Comparison of ENCODE assay signal across 8 cellular contexts in genomic region chr11:88231894-88232482, GRCh38. TPM values are rescaled to one million over a fixed set of nuclear protein-coding genes. Genes with fewer than 3 reads are reported as not detected.
DNase-seq lines count a peak whose midpoint lies in the region; ATAC-seq and TF ChIP-seq lines count a peak whose summit lies in the region.

No MANE protein-coding gene starts in this region.

- H3K79me2 ChIP-seq in HCT116 (ENCODE audit: insufficient read depth, low read length), result no peaks in the 10 kb centered on the region

- H3K9ac ChIP-seq in HCT116 (ENCODE audit: low read length), result no peak overlapping the region

- H4K20me1 ChIP-seq in HCT116 (ENCODE audit: insufficient read depth), result no peaks in the 10 kb centered on the region

- RAD21 ChIA-PET in HCT116 (lab: Charles Lee; ENCODE audit: low non-redundant PET in 1 of 2, low total read pairs in 2 of 2, uncharacterized antibody in 2 of 2, unreplicated experiment in 2 of 2), result no interaction called here

- H3K4me3 ChIP-seq in GM12864 (ENCODE audit: low read depth, low read length) (no peak overlapping the region), HCT116 (replicated peaks in 1 of 2; ENCODE audit: low read depth in 1 of 2, low read length in 2 of 2) (no peak overlapping the region), thoracic aorta (no peak overlapping the region)

- no peaks in the 10 kb centered on the region for H3K27me3 Mint-ChIP-seq in activated naive CD8-positive, alpha-beta T cell treated with anti-CD3 and anti-CD28 coated beads for 36 hours

- H3K4me1 Mint-ChIP-seq in activated naive CD8-positive, alpha-beta T cell treated with anti-CD3 and anti-CD28 coated beads for 36 hours, result peaks cover 2% of the 10 kb centered on the region

- H3K27me3 ChIP-seq in HCT116 (ENCODE audit: insufficient read depth, low read length), result no peaks in the 10 kb centered on the region
- no peaks in the 10 kb centered on the region for H3K27me3 ChIP-seq in thoracic aorta (replicated peaks; ENCODE audit: insufficient read depth)

- POLR2A ChIA-PET in HCT116 (lab: Charles Lee), result interaction anchor here (0.5 kb wide), 1 partner anchor 105 kb away, joined by 3 read pairs; the partner anchor contains the start of gene CTSC

- BruUV-seq in HCT116 (replicated peaks; lab: Mats Ljungman, UMichigan), result no TSS peak

- CTCF ChIA-PET in HCT116 (lab: Charles Lee), result no interaction called here

- H3K9me3 ChIP-seq in HCT116 (ENCODE audit: control insufficient read depth in 1 of 2, insufficient read depth in 1 of 2, low read depth in 1 of 2, low read length in 2 of 2) (no peaks in the 10 kb centered on the region), thoracic aorta (peaks cover 6% of the 10 kb centered on the region)

- H3K36me3 ChIP-seq in HCT116 (ENCODE audit: control insufficient read depth in 1 of 2, insufficient read depth in 2 of 2, low read length in 2 of 2) (no peaks in the 10 kb centered on the region), thoracic aorta (no peaks in the 10 kb centered on the region)

- no peak overlapping the region for H3K4me2 ChIP-seq in HCT116 (ENCODE audit: low read length)

- peak; percentile 64 for DNase-seq in AG08395 (ENCODE audit: low spot score)
- DNase-seq in GM12864 (ENCODE audit: low read depth), result peak; percentile 4
- no peak for DNase-seq in HCT116 (ENCODE audit: low read depth, low spot score)
- DNase-seq in M059J (ENCODE audit: low read depth), result peak; percentile 45
- DNase-seq in activated naive CD8-positive, alpha-beta T cell treated with anti-CD3 and anti-CD28 coated beads for 36 hours, result peak; percentile 4
- peak; percentile 65 for DNase-seq in iPS-NIHi11 (ENCODE audit: low spot score)
- DNase-seq in thoracic aorta (ENCODE audit: low spot score), result no peak
- no peak for DNase-seq in GOT3 (lab: John Stamatoyannopoulos, UW)

- intact Hi-C loops in HCT116 (cut with micrococcal nuclease), result loop anchor here (1.0 kb wide), 1 partner anchor 312 kb away; no protein-coding TSS in a partner anchor

- H3K9me3 Mint-ChIP-seq in activated naive CD8-positive, alpha-beta T cell treated with anti-CD3 and anti-CD28 coated beads for 36 hours, result peaks cover 25% of the 10 kb centered on the region

- H2AFZ ChIP-seq in HCT116 (ENCODE audit: low read depth, low read length, poor library complexity, severe bottlenecking), result no peak overlapping the region

- peak; percentile 42 for TF ChIP-seq RAD21 in HCT116 (IDR thresholded peaks at IDR 0.05; ENCODE audit: low read depth)

- no peak overlapping the region for H3K27ac Mint-ChIP-seq in activated naive CD8-positive, alpha-beta T cell treated with anti-CD3 and anti-CD28 coated beads for 36 hours

- ATAC-seq in HCT116 (peak; percentile 86), thoracic aorta (ENCODE audit: insufficient number of reproducible peaks, low FRiP score, low read depth) (no peak)

- no peak for TF ChIP-seq POLR2A in HCT116 (IDR thresholded peaks at IDR 0.05; ENCODE audit: borderline replicate concordance, extremely low read depth, insufficient read depth, insufficient read length)

- TF ChIP-seq CTCF in GM12864 (IDR thresholded peaks at IDR 0.05; ENCODE audit: low read depth, low read length, missing control alignments), result peak; percentile 67
- peak; percentile 47 to 64 (median 62); a peak in 5 of 6 replicates for TF ChIP-seq CTCF in HCT116 (IDR thresholded peaks at IDR 0.05 in 2 of 3, conservative IDR thresholded peaks at IDR 0.05 in 1 of 3; ENCODE audit: borderline replicate concordance in 1 of 3, insufficient read depth in 1 of 3, low read depth in 2 of 3, low read length in 2 of 3)
- peak; percentile 51 for TF ChIP-seq CTCF in thoracic aorta (IDR thresholded peaks at IDR 0.05)

- peaks cover 12% of the 10 kb centered on the region for H3K36me3 Mint-ChIP-seq in activated naive CD8-positive, alpha-beta T cell treated with anti-CD3 and anti-CD28 coated beads for 36 hours

- H3K27ac ChIP-seq in HCT116 (ENCODE audit: low read depth, low read length) (no peak overlapping the region), thoracic aorta (no peak overlapping the region)

- H3K4me3 Mint-ChIP-seq in activated naive CD8-positive, alpha-beta T cell treated with anti-CD3 and anti-CD28 coated beads for 36 hours, result no peak overlapping the region

- no peaks in the 10 kb centered on the region for H3K9me2 ChIP-seq in HCT116 (ENCODE audit: insufficient read depth)

- H3K4me1 ChIP-seq in HCT116 (ENCODE audit: control insufficient read depth in 1 of 2, insufficient read depth in 2 of 2, low read length in 2 of 2) (no peaks in the 10 kb centered on the region), thoracic aorta (ENCODE audit: control insufficient read depth in 1 of 2, low read depth in 2 of 2) (no peaks in the 10 kb centered on the region)

TF ChIP-seq in HCT116, 20 proteins besides CTCF, POLR2A, EP300 and RAD21:
- TF ChIP-seq EGR1 (IDR thresholded peaks at IDR 0.05; ENCODE audit: low read depth) (no peak), ZFX (IDR thresholded peaks at IDR 0.05) (no peak), ZNF274 (IDR thresholded peaks at IDR 0.05; ENCODE audit: low read depth, low read length) (no peak)
TF ChIP-seq in HCT116: peak in this region for 0.

RNA-seq across cellular contexts. Expression of gene RAB38, which starts 56.7 kb away (rescaled TPM):
- total RNA-seq in HCT116 (2021; ENCODE audit: unreplicated experiment) (15.1 TPM), thoracic aorta (1 to 10 TPM in 1 of 2 donors, under 1 TPM in 1; 0.56 to 2.3 TPM)
- polyA plus RNA-seq in HCT116 (2012), result 16.1 and 17.2 TPM in 2 replicates
- total RNA-seq in M059J (2014; rRNA removed; shearing (Covaris generic)), result 7.3 and 9.2 TPM in 2 replicates
- 10 to 100 TPM; 20.4 to 21.0 TPM for total RNA-seq in activated naive CD8-positive, alpha-beta T cell treated with anti-CD3 and anti-CD28 coated beads for 36 hours

Comparison
In these comparisons a context has a peak if more than half of its experiments do, and no peak if none do; other contexts are left out.
1. DNase-seq: peak in AG08395 (single experiment), GM12864 (single experiment), M059J (single experiment), activated naive CD8-positive, alpha-beta T cell treated with anti-CD3 and anti-CD28 coated beads for 36 hours (single experiment) and iPS-NIHi11 (single experiment); none in HCT116 (single experiment), thoracic aorta (single experiment) and GOT3 (single experiment).
2. Peak in every context shown above with its lines, with median percentiles within 50 percentile points of each other: CTCF ChIP-seq.